In genomic region chr3:23495507-23495906, GRCh38 we compare ENCODE assay signal across 15 cellular contexts.
DNase-seq lines count a peak whose midpoint lies in the region; ATAC-seq and TF ChIP-seq lines count a peak whose summit lies in the region.
"Had no signal": no experiment of that assay in that cellular context is flagged by ENCODE, and none has a peak within 500 bp of the region (broad histone marks: within the 10 kb centered on the region; RNA-seq: fewer than 3 reads in every experiment).

No MANE protein-coding gene starts in this region.

- in situ Hi-C loops in mammary epithelial cell (cut with MboI; ENCODE audit: low sequenced_read_pairs in 2 of 2): no loop called here

- H3K9me3 ChIP-seq in mammary epithelial cell (replicated peaks; ENCODE audit: insufficient read depth, low read length) (no peaks in the 10 kb centered on the region), smooth muscle cell (replicated peaks; ENCODE audit: low read depth) (no peaks in the 10 kb centered on the region)
- H3K9me3 ChIP-seq: colonic mucosa, upper lobe of right lung had no signal

- no peak for ATAC-seq in stimulated activated naive CD8-positive, alpha-beta T cell treated with anti-CD3 and anti-CD28 coated beads, Interleukin-15, amount 100 ng/mL, for 72 hours
- no peak for ATAC-seq in GM18861 (IDR thresholded peaks at IDR 0.05; ENCODE audit: unreplicated experiment)
- ATAC-seq: upper lobe of right lung had no signal

- H3K9ac ChIP-seq in mammary epithelial cell (ENCODE audit: insufficient read depth, low read length): no peak overlapping the region
- H3K9ac ChIP-seq in smooth muscle cell (ENCODE audit: low read depth): no peak overlapping the region

- CTCF ChIA-PET in mammary epithelial cell (lab: Charles Lee; ENCODE audit: low non-redundant PET): no interaction called here

- no TSS peak for BruUV-seq in mammary epithelial cell (replicated peaks; lab: Mats Ljungman, UMichigan)

- H3K27ac ChIP-seq in mammary epithelial cell (ENCODE audit: insufficient read depth, low read depth, low read length) (no peak overlapping the region), smooth muscle cell (ENCODE audit: low read depth) (no peak overlapping the region)
- H3K27ac ChIP-seq: colonic mucosa, upper lobe of right lung had no signal

- no peaks in the 10 kb centered on the region for H3K27me3 ChIP-seq in mammary epithelial cell (ENCODE audit: insufficient read depth, low read length)
- no peaks in the 10 kb centered on the region for H3K27me3 ChIP-seq in smooth muscle cell (ENCODE audit: low read depth)
- H3K27me3 ChIP-seq: colonic mucosa, upper lobe of right lung had no signal

- H3K4me1 ChIP-seq in mammary epithelial cell (ENCODE audit: insufficient read depth, low read length) (peaks cover 3% of the 10 kb centered on the region), smooth muscle cell (ENCODE audit: low read depth) (peaks cover 2% of the 10 kb centered on the region)
- H3K4me1 ChIP-seq: colonic mucosa had no signal

- no peak for TF ChIP-seq CTCF in mammary epithelial cell (conservative IDR thresholded peaks at IDR 0.05 in 1 of 2, IDR thresholded peaks at IDR 0.05 in 1 of 2; ENCODE audit: extremely low read depth in 1 of 2, insufficient read depth in 1 of 2, low read depth in 1 of 2, low read length in 2 of 2)
- TF ChIP-seq CTCF in smooth muscle cell (IDR thresholded peaks at IDR 0.05; ENCODE audit: borderline replicate concordance, insufficient read depth, poor library complexity, severe bottlenecking): no peak

- H2AFZ ChIP-seq in mammary epithelial cell (ENCODE audit: low read depth, low read length) (no peak overlapping the region), smooth muscle cell (ENCODE audit: low read depth) (no peak overlapping the region)

- H3K36me3 ChIP-seq in mammary epithelial cell (ENCODE audit: insufficient read depth, low read length) (no peaks in the 10 kb centered on the region), smooth muscle cell (ENCODE audit: low read depth) (no peaks in the 10 kb centered on the region)
- H3K36me3 ChIP-seq: colonic mucosa, upper lobe of right lung had no signal

- H3K4me2 ChIP-seq in mammary epithelial cell (ENCODE audit: insufficient read depth, low read depth, low read length) (no peak overlapping the region), smooth muscle cell (no peak overlapping the region)

- dilution Hi-C loops in mammary epithelial cell (cut with HindIII; ENCODE audit: low sequenced_read_pairs): no loop called here

- H3K27ac Mint-ChIP-seq in stimulated activated naive CD8-positive, alpha-beta T cell treated with anti-CD3 and anti-CD28 coated beads, Interleukin-15, amount 100 ng/mL, for 72 hours: no peak overlapping the region

- DNase-seq in AG08395 (ENCODE audit: low spot score): peak; percentile 24
- DNase-seq in LHCN-M2 (ENCODE audit: low read depth): peak; percentile 28
- DNase-seq in mammary epithelial cell: peak; percentile 60
- DNase-seq in kidney glomerular epithelial cell (lab: John Stamatoyannopoulos, UW): peak; percentile 31
- no peak for DNase-seq in smooth muscle cell (lab: John Stamatoyannopoulos, UW; ENCODE audit: unreplicated experiment)
- DNase-seq in T1000 (lab: John Stamatoyannopoulos, UW): no peak
- no peak for DNase-seq in stimulated activated naive CD8-positive, alpha-beta T cell treated with anti-CD3 and anti-CD28 coated beads, Interleukin-15, amount 100 ng/mL, for 72 hours
- DNase-seq: activated naive CD4-positive, alpha-beta T cell treated with anti-CD3 and anti-CD28 coated beads, Interleukin-2, amount 50 U/mL, for 16 hours; colonic mucosa; MV-4-11; NCI-H510A; SHP77; stimulated activated CD8-positive, alpha-beta memory T cell treated with anti-CD3 and anti-CD28 coated beads, Interleukin-4, amount 100 ng/mL, for 48 hours; upper lobe of right lung had no signal

- peaks cover 19% of the 10 kb centered on the region for H3K79me2 ChIP-seq in mammary epithelial cell (ENCODE audit: insufficient read depth, low read length)
- H3K79me2 ChIP-seq in smooth muscle cell (ENCODE audit: low read depth): peaks cover 5% of the 10 kb centered on the region

- WGBS in mammary epithelial cell (ENCODE audit: low coverage, missing lambda C conversion rate): 100% methylated on average over 1 of the region's 1 CpG
- 94% methylated on average over 1 of the region's 1 CpG for WGBS in smooth muscle cell (ENCODE audit: low lambda C conversion rate)

- H4K20me1 ChIP-seq in mammary epithelial cell (ENCODE audit: insufficient read depth, low read length) (no peaks in the 10 kb centered on the region), smooth muscle cell (ENCODE audit: low read depth) (peaks cover 32% of the 10 kb centered on the region)

- no peaks in the 10 kb centered on the region for H3K9me3 Mint-ChIP-seq in stimulated activated naive CD8-positive, alpha-beta T cell treated with anti-CD3 and anti-CD28 coated beads, Interleukin-15, amount 100 ng/mL, for 72 hours

- no peaks in the 10 kb centered on the region for H3F3A ChIP-seq in smooth muscle cell (ENCODE audit: low read depth)

- H3K4me3 Mint-ChIP-seq in stimulated activated naive CD8-positive, alpha-beta T cell treated with anti-CD3 and anti-CD28 coated beads, Interleukin-15, amount 100 ng/mL, for 72 hours: no peak overlapping the region

- H3K4me3 ChIP-seq in mammary epithelial cell (replicated peaks in 1 of 3; ENCODE audit: insufficient read depth in 1 of 3, low read depth in 2 of 3, low read length in 3 of 3) (no peak overlapping the region), smooth muscle cell (no peak overlapping the region)
- H3K4me3 ChIP-seq: colonic mucosa, upper lobe of right lung had no signal

- no peaks in the 10 kb centered on the region for H3K4me1 Mint-ChIP-seq in stimulated activated naive CD8-positive, alpha-beta T cell treated with anti-CD3 and anti-CD28 coated beads, Interleukin-15, amount 100 ng/mL, for 72 hours

- no peaks in the 10 kb centered on the region for H3K27me3 Mint-ChIP-seq in stimulated activated naive CD8-positive, alpha-beta T cell treated with anti-CD3 and anti-CD28 coated beads, Interleukin-15, amount 100 ng/mL, for 72 hours

- intact Hi-C loops in mammary epithelial cell (cut with micrococcal nuclease): no loop called here

Comparison
In these comparisons a context has a peak if more than half of its experiments do, and no peak if none do; other contexts are left out.
1. DNase-seq: peak in AG08395 (single experiment), LHCN-M2 (single experiment), mammary epithelial cell (single experiment) and kidney glomerular epithelial cell (single experiment); none in smooth muscle cell (single experiment), T1000 (single experiment) and stimulated activated naive CD8-positive, alpha-beta T cell treated with anti-CD3 and anti-CD28 coated beads, Interleukin-15, amount 100 ng/mL, for 72 hours (0 of 2).